In genomic region chr14:59240356-59240755, GRCh38 we compare ENCODE assay signal across 13 cellular contexts. TPM values are rescaled to one million over a fixed set of nuclear protein-coding genes. Genes with fewer than 3 reads are reported as not detected.
DNase-seq lines count a peak whose midpoint lies in the region; ATAC-seq and TF ChIP-seq lines count a peak whose summit lies in the region.
"Had no signal": no experiment of that assay in that cellular context is flagged by ENCODE, and none has a peak within 500 bp of the region (broad histone marks: within the 10 kb centered on the region; RNA-seq: fewer than 3 reads in every experiment).

No MANE protein-coding gene starts in this region.

- in situ Hi-C loops in transverse colon (cut with MboI; ENCODE audit: low pct_ligation_motif_present in 1 of 4, low pct_unique_long_range_greater_than_20kb in 1 of 4, low sequenced_read_pairs in 3 of 4) = no loop called here

- H3K4me1 Mint-ChIP-seq in naive thymus-derived CD8-positive, alpha-beta T cell = peaks cover 2 to 25% (median 14%) of the 10 kb centered on the region in 4 donors

- intact Hi-C loops in transverse colon (cut with DNase I; ENCODE audit: low total_unique reads) = no loop called here

- ATAC-seq in GM19328 (IDR thresholded peaks at IDR 0.05; ENCODE audit: unreplicated experiment) = peak; percentile 78
- ATAC-seq in HG02623 (IDR thresholded peaks at IDR 0.05; ENCODE audit: unreplicated experiment) = peak; percentile 89
- ATAC-seq in HG03432 (IDR thresholded peaks at IDR 0.05; ENCODE audit: unreplicated experiment) = peak; percentile 89
- ATAC-seq in naive thymus-derived CD8-positive, alpha-beta T cell = no peak
- ATAC-seq: Right ventricle myocardium inferior, WTC11 had no signal

- TF ChIP-seq POLR2A in transverse colon (IDR thresholded peaks at IDR 0.05) (no peak), erythroblast (IDR thresholded peaks at IDR 0.05; ENCODE audit: low read length) (no peak)

- peaks cover 0 to 11% (median 4%) of the 10 kb centered on the region in 3 donors for H3K36me3 Mint-ChIP-seq in naive thymus-derived CD8-positive, alpha-beta T cell
- H3K36me3 Mint-ChIP-seq: WTC11 had no signal

- no peaks in the 10 kb centered on the region for H3K27me3 ChIP-seq in GM06990 (replicated peaks; ENCODE audit: control insufficient read depth, insufficient read depth, low read length)
- H3K27me3 ChIP-seq in transverse colon = no peaks in the 10 kb centered on the region
- H3K27me3 ChIP-seq: cardiac muscle cell had no signal

- no peak for TF ChIP-seq EP300 in transverse colon (IDR thresholded peaks at IDR 0.05; ENCODE audit: low read depth)

- no peak overlapping the region for H3K27ac ChIP-seq in transverse colon
- H3K27ac ChIP-seq: cardiac muscle cell had no signal

- no peaks in the 10 kb centered on the region for H3K27me3 Mint-ChIP-seq in naive thymus-derived CD8-positive, alpha-beta T cell

- WGBS in transverse colon (ENCODE audit: low coverage in 1 of 2), 2 donors = 85 to 88% methylated on average over 1 to 2 of the region's 2 CpGs

- H3K4me1 ChIP-seq in transverse colon = peaks cover 14 to 60% (median 34%) of the 10 kb centered on the region in 4 donors

- no peaks in the 10 kb centered on the region for H3K9me3 ChIP-seq in transverse colon

- H3K4me3 Mint-ChIP-seq in naive thymus-derived CD8-positive, alpha-beta T cell = no peak overlapping the region
- H3K4me3 Mint-ChIP-seq: WTC11 had no signal

- POLR2A ChIA-PET in naive thymus-derived CD8-positive, alpha-beta T cell (lab: Charles Lee) = no interaction called here

- DNase-seq in GM06990 (ENCODE audit: extremely low read depth, insufficient read length) (peak; percentile 20), transverse colon (no peak), erythroblast (lab: John Stamatoyannopoulos, UW) (no peak), glomerular visceral epithelial cell (ENCODE audit: extremely low spot score) (no peak)
- no peak for DNase-seq in naive thymus-derived CD8-positive, alpha-beta T cell
- DNase-seq: ACHN; activated effector memory CD4-positive, alpha-beta T cell treated with anti-CD3 and anti-CD28 coated beads, Interleukin-2, amount 50 U/mL, for 16 hours had no signal

- H3K36me3 ChIP-seq in GM06990 (ENCODE audit: control insufficient read depth, insufficient read depth, low read length) (no peaks in the 10 kb centered on the region), transverse colon (no peaks in the 10 kb centered on the region)
- H3K36me3 ChIP-seq: cardiac muscle cell had no signal

- H3K27ac Mint-ChIP-seq in naive thymus-derived CD8-positive, alpha-beta T cell = no peak overlapping the region
- H3K27ac Mint-ChIP-seq: WTC11 had no signal

- peaks cover 0 to 2% (median 0%) of the 10 kb centered on the region in 9 donors for H3K9me3 Mint-ChIP-seq in naive thymus-derived CD8-positive, alpha-beta T cell

- no peak overlapping the region for H3K4me3 ChIP-seq in GM06990 (replicated peaks; ENCODE audit: low read depth, low read length)
- no peak overlapping the region for H3K4me3 ChIP-seq in transverse colon
- H3K4me3 ChIP-seq: cardiac muscle cell had no signal

- TF ChIP-seq CTCF in GM06990 (IDR thresholded peaks at IDR 0.05; ENCODE audit: insufficient read depth, low read length, poor library complexity, severe bottlenecking) (no peak), transverse colon (IDR thresholded peaks at IDR 0.05) (no peak)

RNA-seq across cellular contexts. Expression of gene DAAM1, which starts 51.9 kb away (rescaled TPM):
- total RNA-seq in transverse colon = 10 to 100 TPM; 23.9 to 44.5 (median 42.8) TPM
- 10 to 100 TPM; 15.9 to 18.1 TPM for total RNA-seq in naive thymus-derived CD8-positive, alpha-beta T cell
- 1 to 10 TPM; 4.6 to 8.1 (median 4.9) TPM for polyA plus RNA-seq in naive thymus-derived CD8-positive, alpha-beta T cell

Comparison
In these comparisons a context has a peak if more than half of its experiments do, and no peak if none do; other contexts are left out.
1. ATAC-seq: peak in GM19328 (single experiment), HG02623 (single experiment) and HG03432 (single experiment); none in naive thymus-derived CD8-positive, alpha-beta T cell (0 of 2).